Comparison of ENCODE assay signal across 8 cellular contexts in genomic region chr16:58499615-58500328, GRCh38. TPM values are rescaled to one million over a fixed set of nuclear protein-coding genes. Genes with fewer than 3 reads are reported as not detected.
DNase-seq lines count a peak whose midpoint lies in the region; ATAC-seq and TF ChIP-seq lines count a peak whose summit lies in the region.

Gene NDRG4, plus strand, starts transcription at chr16:58500143. Its CDS starts 106 bp downstream, at chr16:58500249.

- H3K27ac ChIP-seq in A673 (ENCODE audit: low read depth, low read length, poor library complexity, severe bottlenecking) (no peak within 1 kb of the TSS), brain microvascular endothelial cell (no peak within 1 kb of the TSS), hepatocyte (no peak within 1 kb of the TSS)

- peak within 1 kb of the TSS; percentile 15 for H2AFZ ChIP-seq in hepatocyte

- H3K9me2 ChIP-seq in hepatocyte (replicated peaks; ENCODE audit: insufficient read depth), result no peaks in the 10 kb centered on the region

- H3K36me3 ChIP-seq in A673 (ENCODE audit: insufficient read depth, low read length, poor library complexity, severe bottlenecking) (no peaks in the 10 kb centered on the region), brain microvascular endothelial cell (replicated peaks) (no peaks in the 10 kb centered on the region), hepatocyte (replicated peaks; ENCODE audit: insufficient read depth, low read depth) (no peaks in the 10 kb centered on the region)

- H3K4me3 ChIP-seq in A673 (ENCODE audit: low read depth, low read length, poor library complexity, severe bottlenecking) (peak within 1 kb of the TSS; percentile 45), brain microvascular endothelial cell (ENCODE audit: low read depth, low read length) (peak within 1 kb of the TSS; percentile 67), hepatocyte (peak within 1 kb of the TSS; percentile 43)

- H4K20me1 ChIP-seq in hepatocyte (ENCODE audit: insufficient read depth, poor library complexity, severe bottlenecking), result no peaks in the 10 kb centered on the region

- BruUV-seq in A673 (replicated peaks; lab: Mats Ljungman, UMichigan), result no TSS peak

- ATAC-seq in GM18508 (IDR thresholded peaks at IDR 0.05; ENCODE audit: insufficient read depth, unreplicated experiment), result peak; percentile 64
- peak; percentile 55 for ATAC-seq in HG03520 (IDR thresholded peaks at IDR 0.05; ENCODE audit: unreplicated experiment)
- no peak for ATAC-seq in left lobe of liver

- intact Hi-C loops in A673 (cut with micrococcal nuclease; ENCODE audit: unreplicated experiment), result loop anchor here (5.0 kb wide), 1 partner anchor 258 kb away; no protein-coding TSS in a partner anchor

- H3K79me2 ChIP-seq in hepatocyte, result no peaks in the 10 kb centered on the region

- WGBS in hepatocyte (ENCODE audit: low lambda C conversion rate, missing lambda C conversion rate), result 48% methylated on average over 22 of the region's 23 CpGs

- H3K9me3 ChIP-seq in A673 (ENCODE audit: low read depth, low read length, poor library complexity, severe bottlenecking) (no peaks in the 10 kb centered on the region), hepatocyte (ENCODE audit: low read depth) (no peaks in the 10 kb centered on the region)

- POLR2A ChIA-PET in A673 (lab: Charles Lee; ENCODE audit: low non-redundant PET), result no interaction called here

- CTCF ChIA-PET in A673 (lab: Charles Lee), result no interaction called here

- H3K4me2 ChIP-seq in hepatocyte, result peak within 1 kb of the TSS; percentile 89

- H3K27me3 ChIP-seq in A673 (replicated peaks; ENCODE audit: insufficient read depth, low read depth, low read length, poor library complexity) (no peaks in the 10 kb centered on the region), brain microvascular endothelial cell (replicated peaks) (no peaks in the 10 kb centered on the region), hepatocyte (peaks cover 3% of the 10 kb centered on the region)

- DNase-seq in A673 (ENCODE audit: low spot score), result peak; percentile 77
- peak; percentile 13 for DNase-seq in OCI-M1 (lab: John Stamatoyannopoulos, UW)
- peak; percentile 89 for DNase-seq in brain microvascular endothelial cell
- DNase-seq in hepatocyte (ENCODE audit: low spot score), result peak; percentile 79
- peak; percentile 33 for DNase-seq in pulmonary artery endothelial cell (ENCODE audit: low read depth, low spot score)
- no peak for DNase-seq in left lobe of liver (ENCODE audit: low spot score)

- TF ChIP-seq CTCF in A673 (conservative IDR thresholded peaks at IDR 0.05; ENCODE audit: low read depth, low read length) (no peak), brain microvascular endothelial cell (IDR thresholded peaks at IDR 0.05; ENCODE audit: low read depth, low read length, missing control alignments) (no peak), hepatocyte (IDR thresholded peaks at IDR 0.05; ENCODE audit: poor library complexity) (no peak)

- no peaks in the 10 kb centered on the region for H3K4me1 ChIP-seq in A673 (ENCODE audit: insufficient read depth, low read length, poor library complexity, severe bottlenecking)
- peaks cover 7% of the 10 kb centered on the region for H3K4me1 ChIP-seq in hepatocyte (ENCODE audit: insufficient read depth)

- in situ Hi-C loops in brain microvascular endothelial cell (cut with HindIII; ENCODE audit: low pct_ligation_motif_present, low sequenced_read_pairs), result no loop called here

RNA-seq across cellular contexts. Expression of gene NDRG4, which starts in this region (rescaled TPM):
- 0.28 and 0.66 TPM in 2 replicates for total RNA-seq in A673 (2021)
- total RNA-seq in hepatocyte, result 3.1 and 8.7 TPM in 2 replicates
- 4.3 and 8.6 TPM in 2 replicates for polyA plus RNA-seq in hepatocyte
- 38.3 and 87.1 TPM in 2 replicates for total RNA-seq in pulmonary artery endothelial cell
- 2.4 TPM for total RNA-seq in left lobe of liver

Comparison
In these comparisons a context has a peak if more than half of its experiments do, and no peak if none do; other contexts are left out.
1. Peak in DNase-seq and H3K4me3 ChIP-seq in A673; RNA of the gene not detected or under 1 TPM.